ENCODE assay signal across 1 cellular context in genomic region chr19:29379257-29379986, GRCh38.
TF ChIP-seq lines count a peak whose summit lies in the region.

No MANE protein-coding gene starts in this region.

TF ChIP-seq in HepG2, 621 proteins besides CTCF, POLR2A, EP300 and RAD21 (continued from another document):
- TF ChIP-seq ZNF441 (CRISPR knock-in tag; IDR thresholded peaks at IDR 0.05; ENCODE audit: borderline replicate concordance), result no peak
- no peak for TF ChIP-seq CEBPB (IDR thresholded peaks at IDR 0.05; ENCODE audit: borderline replicate concordance, low read depth, low read length)
- no peak for TF ChIP-seq ZNF7 (CRISPR knock-in tag; IDR thresholded peaks at IDR 0.05)
- TF ChIP-seq MAZ (IDR thresholded peaks at IDR 0.05; ENCODE audit: borderline replicate concordance, low read depth, low read length), result no peak
- TF ChIP-seq MAZ (CRISPR knock-in tag; IDR thresholded peaks at IDR 0.05; ENCODE audit: low read depth), result no peak
- no peak for TF ChIP-seq ZNF513 (CRISPR knock-in tag; conservative IDR thresholded peaks at IDR 0.05)
- TF ChIP-seq RELA (CRISPR knock-in tag; IDR thresholded peaks at IDR 0.05), result no peak
